ENCODE assay signal across 9 cellular contexts in the genomic region with DNA sequence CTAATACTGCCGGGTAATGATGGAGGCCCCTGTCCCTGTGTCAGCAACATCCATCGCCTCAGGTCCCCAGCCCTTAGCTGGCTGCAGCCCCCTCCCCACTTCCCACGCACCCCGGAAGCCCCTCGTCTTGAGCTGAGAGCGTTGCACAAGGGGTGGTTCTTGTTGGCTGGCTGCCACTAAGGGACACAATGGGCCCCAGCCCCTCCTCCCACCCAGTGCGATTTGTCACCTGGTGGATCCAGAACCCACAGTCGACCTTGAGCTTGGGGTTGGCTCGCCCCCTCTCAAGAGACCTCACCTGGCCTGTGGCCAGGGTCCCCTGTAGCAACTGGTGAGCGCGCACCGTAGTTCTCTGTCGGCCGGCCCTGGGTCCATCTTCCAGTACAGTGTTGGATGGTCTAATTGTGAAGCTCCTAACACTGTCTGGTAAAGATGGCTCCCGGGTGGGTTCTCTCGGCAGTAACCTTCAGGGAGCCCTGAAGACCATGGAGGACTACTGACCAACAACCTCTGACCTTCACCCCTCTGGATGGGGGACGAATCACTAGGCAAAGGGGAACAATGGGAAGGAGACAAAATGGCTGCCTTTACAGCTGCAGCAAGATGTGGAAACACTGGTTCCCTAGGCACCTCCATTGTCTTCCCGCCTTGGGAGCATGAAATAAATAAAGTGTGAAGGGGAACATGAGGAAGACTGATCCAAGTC. TPM values are rescaled to one million over a fixed set of nuclear protein-coding genes. Genes with fewer than 3 reads are reported as not detected.
DNase-seq lines count a peak whose midpoint lies in the region; ATAC-seq and TF ChIP-seq lines count a peak whose summit lies in the region.
"Had no signal": no experiment of that assay in that cellular context is flagged by ENCODE, and none has a peak within 500 bp of the region (broad histone marks: within the 10 kb centered on the region; RNA-seq: fewer than 3 reads in every experiment).

No MANE protein-coding gene starts in this region.

- H3K4me1 Mint-ChIP-seq in CD8-positive, alpha-beta T cell (ENCODE audit: low read depth), result peaks cover 54% of the 10 kb centered on the region
- H3K4me1 Mint-ChIP-seq in naive thymus-derived CD8-positive, alpha-beta T cell, result peaks cover 32 to 66% (median 62%) of the 10 kb centered on the region in 4 donors

- H3K9me3 ChIP-seq in CD8-positive, alpha-beta T cell (ENCODE audit: low read length), result no peaks in the 10 kb centered on the region
- no peaks in the 10 kb centered on the region for H3K9me3 ChIP-seq in SJCRH30 (replicated peaks)

- H3K27ac Mint-ChIP-seq in CD8-positive, alpha-beta T cell, result peak overlapping the region; percentile 66
- H3K27ac Mint-ChIP-seq in naive thymus-derived CD8-positive, alpha-beta T cell, result peak overlapping the region; percentile 22 to 90 (median 78)

- intact Hi-C loops in CD8-positive, alpha-beta T cell (cut with DNase I, micrococcal nuclease), result loop anchor here in 1 of 2 experiments (5.0 kb wide), 1 partner anchor 512 kb away; a partner anchor contains a TSS

- H3K4me3 ChIP-seq in CD8-positive, alpha-beta T cell (ENCODE audit: low read depth, low read length), result no peak overlapping the region
- no peak overlapping the region for H3K4me3 ChIP-seq in coronary artery
- H3K4me3 ChIP-seq in SJCRH30, result no peak overlapping the region

- ATAC-seq in CD8-positive, alpha-beta T cell, result no peak
- no peak for ATAC-seq in naive thymus-derived CD8-positive, alpha-beta T cell

- H3K36me3 ChIP-seq in CD8-positive, alpha-beta T cell (ENCODE audit: insufficient read depth, low read length), result peaks cover 45% of the 10 kb centered on the region
- H3K36me3 ChIP-seq in SJCRH30, result peaks cover 42% of the 10 kb centered on the region

- H3K27ac ChIP-seq in CD8-positive, alpha-beta T cell (ENCODE audit: low read depth, low read length), result no peak overlapping the region
- peak overlapping the region in 1 of 2 donors; percentile 71 for H3K27ac ChIP-seq in coronary artery
- no peak overlapping the region for H3K27ac ChIP-seq in SJCRH30

- no peaks in the 10 kb centered on the region for H3K27me3 Mint-ChIP-seq in CD8-positive, alpha-beta T cell (ENCODE audit: low read depth)
- no peaks in the 10 kb centered on the region for H3K27me3 Mint-ChIP-seq in naive thymus-derived CD8-positive, alpha-beta T cell

- H3K4me1 ChIP-seq in CD8-positive, alpha-beta T cell (ENCODE audit: insufficient read depth, low read length), result peaks cover 57% of the 10 kb centered on the region
- H3K4me1 ChIP-seq in SJCRH30, result peaks cover 11% of the 10 kb centered on the region; the same call in 1 of the 2 replicates

- no peaks in the 10 kb centered on the region for H3K27me3 ChIP-seq in CD8-positive, alpha-beta T cell (ENCODE audit: insufficient read depth, low read length)
- H3K27me3 ChIP-seq in SJCRH30, result no peaks in the 10 kb centered on the region

- no peak overlapping the region for H3K4me3 Mint-ChIP-seq in CD8-positive, alpha-beta T cell
- no peak overlapping the region for H3K4me3 Mint-ChIP-seq in naive thymus-derived CD8-positive, alpha-beta T cell

- POLR2A ChIA-PET in CD8-positive, alpha-beta T cell (lab: Charles Lee), result interaction anchor here (0.9 to 13.4 kb wide), 5 partner anchors 8 to 144 kb away, joined by 3 to 642 read pairs (median 10); a partner anchor contains a TSS
- POLR2A ChIA-PET in naive thymus-derived CD8-positive, alpha-beta T cell (lab: Charles Lee), result interaction anchor here (0.8 to 13.5 kb wide), 8 partner anchors 8 to 111 kb away, joined by 3 to 1315 read pairs (median 5); a partner anchor contains a TSS

- H3K36me3 Mint-ChIP-seq in CD8-positive, alpha-beta T cell, result peaks cover 63% of the 10 kb centered on the region
- peaks cover 0 to 48% (median 17%) of the 10 kb centered on the region in 3 donors for H3K36me3 Mint-ChIP-seq in naive thymus-derived CD8-positive, alpha-beta T cell

- no peak for TF ChIP-seq CTCF in CD8-positive, alpha-beta T cell (IDR thresholded peaks at IDR 0.05)
- TF ChIP-seq CTCF in coronary artery (IDR thresholded peaks at IDR 0.05), result no peak

- CTCF ChIA-PET in CD8-positive, alpha-beta T cell (lab: Charles Lee), result interaction anchor here (1.0 to 13.3 kb wide), 9 partner anchors 9 to 629 kb away, joined by 4 to 531 read pairs (median 18); a partner anchor contains a TSS

- no peaks in the 10 kb centered on the region for H3K9me3 Mint-ChIP-seq in CD8-positive, alpha-beta T cell
- H3K9me3 Mint-ChIP-seq in naive thymus-derived CD8-positive, alpha-beta T cell, result no peaks in the 10 kb centered on the region

- DNase-seq in CD8-positive, alpha-beta T cell, result peak in 1 of 7 experiments; percentile 48
- DNase-seq in LoVo (ENCODE audit: low spot score) (peak; percentile 41), coronary artery (ENCODE audit: low spot score) (peak; percentile 73), SJCRH30 (no peak), activated gamma-delta T cell treated with Interleukin-2 at 50 U/mL for 16 hours (no peak), AG20443 (ENCODE audit: low spot score) (no peak)
- no peak for DNase-seq in naive thymus-derived CD8-positive, alpha-beta T cell
- no peak for DNase-seq in stimulated activated naive CD4-positive, alpha-beta T cell (lab: John Stamatoyannopoulos, UW)

RNA-seq across cellular contexts. Expression of a gene that starts 6.6 kb away (rescaled TPM):
- total RNA-seq in CD8-positive, alpha-beta T cell, result 100 to 1,000 TPM; 145 to 148 TPM
- total RNA-seq in naive thymus-derived CD8-positive, alpha-beta T cell, result 100 to 1,000 TPM; 159 to 173 TPM
- polyA plus RNA-seq in naive thymus-derived CD8-positive, alpha-beta T cell, result 100 to 1,000 TPM in 2 of 3 donors, 10 to 100 TPM in 1; 97.0 to 115 (median 108) TPM
- 310 and 322 TPM in 2 replicates for total RNA-seq in SJCRH30 (2014; rRNA removed; shearing (Covaris generic))

RNA-seq across cellular contexts. Expression of a gene that starts 6.8 kb away (rescaled TPM):
- total RNA-seq in CD8-positive, alpha-beta T cell, result 10 to 100 TPM; 42.8 to 43.2 TPM
- total RNA-seq in naive thymus-derived CD8-positive, alpha-beta T cell, result 10 to 100 TPM; 71.1 to 72.5 TPM
- polyA plus RNA-seq in naive thymus-derived CD8-positive, alpha-beta T cell, result 10 to 100 TPM; 59.7 to 66.4 (median 64.7) TPM
- total RNA-seq in SJCRH30 (2014; rRNA removed; shearing (Covaris generic)), result 54.9 and 57.7 TPM in 2 replicates

RNA-seq across cellular contexts. Expression of a gene that starts 12.7 kb away (rescaled TPM):
- 10 to 100 TPM; 63.2 to 63.9 TPM for total RNA-seq in CD8-positive, alpha-beta T cell
- total RNA-seq in naive thymus-derived CD8-positive, alpha-beta T cell, result 100 to 1,000 TPM; 235 to 247 TPM
- polyA plus RNA-seq in naive thymus-derived CD8-positive, alpha-beta T cell, result 100 to 1,000 TPM; 182 to 425 (median 260) TPM
- total RNA-seq in SJCRH30 (2014; rRNA removed; shearing (Covaris generic)), result 0.18 and 0.38 TPM in 2 replicates

RNA-seq across cellular contexts. Expression of a gene that starts 20.1 kb away (rescaled TPM):
- total RNA-seq in CD8-positive, alpha-beta T cell, result 100 to 1,000 TPM; 328 to 356 TPM
- 100 to 1,000 TPM; 518 to 519 TPM for total RNA-seq in naive thymus-derived CD8-positive, alpha-beta T cell
- 100 to 1,000 TPM; 329 to 399 (median 366) TPM for polyA plus RNA-seq in naive thymus-derived CD8-positive, alpha-beta T cell
- 193 and 245 TPM in 2 replicates for total RNA-seq in SJCRH30 (2014; rRNA removed; shearing (Covaris generic))

RNA-seq across cellular contexts. Expression of a gene that starts 20.3 kb away (rescaled TPM):
- not detected for total RNA-seq in CD8-positive, alpha-beta T cell
- not detected for total RNA-seq in naive thymus-derived CD8-positive, alpha-beta T cell
- not detected for polyA plus RNA-seq in naive thymus-derived CD8-positive, alpha-beta T cell
- not detected in 2 replicates for total RNA-seq in SJCRH30 (2014; rRNA removed; shearing (Covaris generic))
- total RNA-seq: mononuclear cell had no signal

Comparison
In these comparisons a context has a peak if more than half of its experiments do, and no peak if none do; other contexts are left out.
1. DNase-seq: peak in LoVo (single experiment) and coronary artery (single experiment); none in naive thymus-derived CD8-positive, alpha-beta T cell (0 of 10), SJCRH30 (0 of 2), activated gamma-delta T cell treated with Interleukin-2 at 50 U/mL for 16 hours (single experiment), AG20443 (single experiment) and stimulated activated naive CD4-positive, alpha-beta T cell (0 of 6).
2. RNA of a gene that starts 12.7 kb away (total RNA-seq): 235 to 247 TPM in naive thymus-derived CD8-positive, alpha-beta T cell and 63.2 to 63.9 TPM in CD8-positive, alpha-beta T cell; 0.18 to 0.38 TPM in SJCRH30; every median in the first group is over 10 times any median in the second.